In the genomic region with DNA sequence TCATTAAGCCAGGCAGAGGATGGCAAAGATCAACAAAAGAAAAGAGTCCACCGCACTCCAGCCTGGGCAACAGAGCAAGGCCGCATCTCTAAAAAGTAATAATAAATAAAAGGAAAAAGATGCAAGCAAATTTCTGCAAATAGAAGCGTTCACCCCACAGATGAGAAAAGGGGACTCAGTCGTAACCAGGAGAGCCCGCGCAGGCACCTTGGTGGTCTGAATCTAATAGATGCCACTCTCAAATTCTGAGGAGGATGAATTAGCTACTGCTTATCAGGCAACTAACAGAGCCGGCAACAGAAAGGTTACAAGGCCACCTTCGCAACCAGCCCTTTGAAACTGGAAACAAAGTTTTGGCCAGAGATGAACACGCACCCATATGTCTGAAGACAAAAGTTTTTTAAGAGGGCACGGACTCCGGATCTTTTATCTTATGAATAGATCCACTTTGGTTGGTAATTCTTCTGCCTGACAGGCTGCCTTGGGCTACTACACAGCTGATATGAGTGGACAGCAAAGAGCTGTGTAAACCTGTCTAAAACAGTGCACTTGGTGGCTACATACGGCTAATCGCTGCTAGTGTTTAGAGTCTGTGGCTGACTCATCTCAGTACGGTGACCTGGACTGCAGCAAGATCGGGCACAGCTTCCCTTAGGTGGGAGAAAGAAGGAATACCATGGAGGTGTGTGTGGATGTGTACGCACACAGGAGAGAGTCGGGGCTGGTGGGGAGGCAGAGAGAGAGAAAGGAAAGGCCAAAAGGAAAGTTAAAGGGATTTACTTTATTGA, we compare ENCODE assay signal across 28 cellular contexts. TPM values are rescaled to one million over a fixed set of nuclear protein-coding genes. Genes with fewer than 3 reads are reported as not detected.
DNase-seq lines count a peak whose midpoint lies in the region; ATAC-seq and TF ChIP-seq lines count a peak whose summit lies in the region.
"Had no signal": no experiment of that assay in that cellular context is flagged by ENCODE, and none has a peak within 500 bp of the region (broad histone marks: within the 10 kb centered on the region; RNA-seq: fewer than 3 reads in every experiment).

No MANE protein-coding gene starts in this region.

- no peak overlapping the region for H3K56ac ChIP-seq in IMR-90 (ENCODE audit: extremely low read depth, insufficient read depth, low read length)

- peaks cover 7% of the 10 kb centered on the region for H3K27me3 Mint-ChIP-seq in nephron progenitor cell (ENCODE audit: low read depth, poor library complexity)
- H3K27me3 Mint-ChIP-seq in activated CD4-positive, alpha-beta T cell treated with anti-CD3 and anti-CD28 coated beads, Interleukin-2, amount 10 ng/mL, durations not matched to agents 7 days and 5 days = no peaks in the 10 kb centered on the region
- H3K27me3 Mint-ChIP-seq: activated B cell treated with CpG ODN at 0.5 μM for 24 hours; activated naive CD4-positive, alpha-beta T cell treated with anti-CD3 and anti-CD28 coated beads, Interleukin-2, amount 50 U/mL, for 24 hours; activated T-helper 17 cell treated with anti-CD3 and anti-CD28 coated beads, Interleukin-2, amount 50 U/mL, for 72 hours; effector memory CD8-positive, alpha-beta T cell had no signal

- H3K4ac ChIP-seq in IMR-90 (ENCODE audit: low read depth, low read length) = no peak overlapping the region

- TF ChIP-seq RAD21 in IMR-90 (IDR thresholded peaks at IDR 0.05; ENCODE audit: low read length) = no peak

- H3K4me3 ChIP-seq in IMR-90 (ENCODE audit: insufficient read depth, low read depth, low read length) (no peak overlapping the region), tibial artery (no peak overlapping the region)
- H3K4me3 ChIP-seq: BLaER1, coronary artery, esophagus squamous epithelium, transverse colon had no signal

- H3K9ac ChIP-seq in IMR-90 (ENCODE audit: low read depth, low read length) = no peak overlapping the region
- H3K9ac ChIP-seq: BLaER1 had no signal

- TF ChIP-seq CTCF in IMR-90 (conservative IDR thresholded peaks at IDR 0.05; ENCODE audit: low read depth, low read length) (no peak), nephron progenitor cell (IDR thresholded peaks at IDR 0.05) (no peak), tibial artery (IDR thresholded peaks at IDR 0.05) (no peak)

- H3K4me1 ChIP-seq in IMR-90 (ENCODE audit: control insufficient read depth, insufficient read depth, low read length) (no peaks in the 10 kb centered on the region), tibial artery (no peaks in the 10 kb centered on the region)
- H3K4me1 ChIP-seq: BLaER1, esophagus squamous epithelium, transverse colon had no signal

- H3K18ac ChIP-seq in IMR-90 (ENCODE audit: low read depth, low read length) = no peak overlapping the region

- H3K79me1 ChIP-seq in IMR-90 (ENCODE audit: low read depth in 1 of 2, low read length in 2 of 2) = no peaks in the 10 kb centered on the region

- WGBS in IMR-90 (ENCODE audit: extremely low coverage in 2 of 2, insufficient read length in 1 of 2), 2 experiments = 43% methylated on average over 4 of the region's 17 CpGs; no CpG with 5 or more reads in 1 of the 2 experiments

- H3K36me3 Mint-ChIP-seq in nephron progenitor cell (ENCODE audit: low read depth) = no peaks in the 10 kb centered on the region
- peaks cover 8% of the 10 kb centered on the region for H3K36me3 Mint-ChIP-seq in activated CD4-positive, alpha-beta T cell treated with anti-CD3 and anti-CD28 coated beads, Interleukin-2, amount 10 ng/mL, durations not matched to agents 7 days and 5 days (ENCODE audit: low read depth)
- H3K36me3 Mint-ChIP-seq: natural killer cell had no signal

- no peak overlapping the region for H2BK15ac ChIP-seq in IMR-90 (ENCODE audit: low read depth, low read length)

- peak; percentile 22 for DNase-seq in ELF-1 (ENCODE audit: low read depth, low spot score)
- peak; percentile 49 for DNase-seq in IMR-90
- peak; percentile 37 for DNase-seq in dermis blood vessel endothelial cell
- no peak for DNase-seq in nephron progenitor cell
- DNase-seq in tibial artery = no peak
- DNase-seq in NAMALWA (ENCODE audit: low spot score) = no peak
- no peak for DNase-seq in activated CD4-positive, alpha-beta T cell treated with anti-CD3 and anti-CD28 coated beads, Interleukin-2, amount 10 ng/mL, durations not matched to agents 7 days and 5 days
- DNase-seq: activated B cell treated with CpG ODN at 0.5 μM for 24 hours; activated CD4-positive, alpha-beta T cell treated with anti-CD3 and anti-CD28 coated beads, Interleukin-2, amount 50 U/mL, for 48 hours; activated CD8-positive, alpha-beta memory T cell treated with anti-CD3 and anti-CD28 coated beads, Interleukin-2, amount 50 U/mL, for 48 hours; amygdala; effector memory CD8-positive, alpha-beta T cell; esophagus squamous epithelium; GDM1; HCEC 1CT; hippocampal formation; Karpas-422; natural killer cell; NCI-H446 treated with DMSO at 0.1 percent for 48 hours; NCI-H82; right cardiac atrium; stimulated activated CD4-positive, alpha-beta T cell treated with anti-CD3 and anti-CD28 coated beads, Interleukin-2, amount 100 ng/mL, for 48 hours; SW 1271; transverse colon had no signal

- POLR2A ChIA-PET in IMR-90 (lab: Charles Lee; ENCODE audit: unreplicated experiment) = interaction anchor here (0.6 kb wide), 1 partner anchor 79 kb away, joined by 6 read pairs; no protein-coding TSS in a partner anchor
- POLR2A ChIA-PET in activated CD4-positive, alpha-beta T cell treated with anti-CD3 and anti-CD28 coated beads, Interleukin-2, amount 10 ng/mL, durations not matched to agents 7 days and 5 days (lab: Charles Lee) = interaction anchor here (0.6 kb wide), 1 partner anchor 13 kb away, joined by 4 read pairs; no protein-coding TSS in a partner anchor

- H3K9me3 ChIP-seq in IMR-90 (ENCODE audit: control insufficient read depth, insufficient read depth, low read length) = no peaks in the 10 kb centered on the region
- H3K9me3 ChIP-seq in tibial artery = no peaks in the 10 kb centered on the region
- H3K9me3 ChIP-seq: BLaER1, esophagus squamous epithelium, transverse colon had no signal

- 0 out of 2 replicates have a peak, but pooled peaks cover 5% of the 10 kb centered on the region for H3K9me1 ChIP-seq in IMR-90 (ENCODE audit: insufficient read depth, low read length)

- no peak overlapping the region for H3K14ac ChIP-seq in IMR-90 (replicated peaks; ENCODE audit: low read depth, low read length)

- H3K27ac Mint-ChIP-seq in nephron progenitor cell = peak overlapping the region; percentile 64
- H3K27ac Mint-ChIP-seq in activated CD4-positive, alpha-beta T cell treated with anti-CD3 and anti-CD28 coated beads, Interleukin-2, amount 10 ng/mL, durations not matched to agents 7 days and 5 days = no peak overlapping the region
- H3K27ac Mint-ChIP-seq: activated B cell treated with CpG ODN at 0.5 μM for 24 hours; activated naive CD4-positive, alpha-beta T cell treated with anti-CD3 and anti-CD28 coated beads, Interleukin-2, amount 50 U/mL, for 24 hours; activated T-helper 17 cell treated with anti-CD3 and anti-CD28 coated beads, Interleukin-2, amount 50 U/mL, for 72 hours; effector memory CD8-positive, alpha-beta T cell; natural killer cell had no signal

- H2AFZ ChIP-seq in IMR-90 (replicated peaks; ENCODE audit: low read length, poor library complexity) = peak overlapping the region; percentile 74

- no peak overlapping the region for H3K23ac ChIP-seq in IMR-90 (ENCODE audit: low read depth, low read length)

- 0 out of 2 replicates have a peak, but pooled peaks have one; percentile 48 for ATAC-seq in IMR-90 (ENCODE audit: low read depth)
- ATAC-seq: activated T-helper 17 cell treated with anti-CD3 and anti-CD28 coated beads, Interleukin-2, amount 50 U/mL, for 72 hours; effector memory CD8-positive, alpha-beta T cell; natural killer cell; right cardiac atrium had no signal

- no peak overlapping the region for H3K27ac ChIP-seq in IMR-90 (ENCODE audit: insufficient read depth, low read length)
- no peak overlapping the region for H3K27ac ChIP-seq in tibial artery
- H3K27ac ChIP-seq: BLaER1, coronary artery, esophagus squamous epithelium, transverse colon had no signal

- in situ Hi-C loops in IMR-90 (cut with MboI; ENCODE audit: low sequenced_read_pairs) = no loop called here

- H3K27me3 ChIP-seq in IMR-90 (ENCODE audit: control insufficient read depth, insufficient read depth, low read length) (0 out of 2 replicates have a peak, but pooled peaks cover 2% of the 10 kb centered on the region), tibial artery (no peaks in the 10 kb centered on the region)
- H3K27me3 ChIP-seq: BLaER1, esophagus squamous epithelium, transverse colon had no signal

- dilution Hi-C loops in IMR-90 (cut with HindIII; ENCODE audit: low sequenced_read_pairs, unreplicated experiment) = no loop called here

- H3K36me3 ChIP-seq in IMR-90 (ENCODE audit: control insufficient read depth, insufficient read depth, low read length) = no peaks in the 10 kb centered on the region
- peaks cover 0 to 7% (median 0%) of the 10 kb centered on the region in 3 donors for H3K36me3 ChIP-seq in tibial artery
- H3K36me3 ChIP-seq: BLaER1, esophagus squamous epithelium, transverse colon had no signal

- H2AK5ac ChIP-seq in IMR-90 (ENCODE audit: low read depth, low read length) = no peak overlapping the region

- intact Hi-C loops in IMR-90 (cut with micrococcal nuclease) = no loop called here
- intact Hi-C loops in tibial artery (cut with DNase I; ENCODE audit: low total_unique reads) = no loop called here

- no peak overlapping the region for H2BK120ac ChIP-seq in IMR-90 (ENCODE audit: low read depth, low read length)

- H2BK20ac ChIP-seq in IMR-90 (ENCODE audit: low read depth, low read length) = 0 out of 2 replicates have a peak overlapping the region, but pooled peaks have one; percentile 25

- H2AK9ac ChIP-seq in IMR-90 (replicated peaks; ENCODE audit: low read depth, low read length, poor library complexity) = no peak overlapping the region

- H4K8ac ChIP-seq in IMR-90 (ENCODE audit: low read depth in 2 of 2, low read length in 2 of 2) = no peak overlapping the region

- no peak overlapping the region for H2BK5ac ChIP-seq in IMR-90 (ENCODE audit: low read depth, low read length, poor library complexity, severe bottlenecking)

- no peak overlapping the region for H3K4me3 Mint-ChIP-seq in nephron progenitor cell
- H3K4me3 Mint-ChIP-seq in activated CD4-positive, alpha-beta T cell treated with anti-CD3 and anti-CD28 coated beads, Interleukin-2, amount 10 ng/mL, durations not matched to agents 7 days and 5 days = no peak overlapping the region
- H3K4me3 Mint-ChIP-seq: activated B cell treated with CpG ODN at 0.5 μM for 24 hours; activated naive CD4-positive, alpha-beta T cell treated with anti-CD3 and anti-CD28 coated beads, Interleukin-2, amount 50 U/mL, for 24 hours; activated T-helper 17 cell treated with anti-CD3 and anti-CD28 coated beads, Interleukin-2, amount 50 U/mL, for 72 hours; effector memory CD8-positive, alpha-beta T cell; natural killer cell had no signal

- no peak overlapping the region for H4K5ac ChIP-seq in IMR-90 (ENCODE audit: low read depth, low read length)

- BruUV-seq in IMR-90 (replicated peaks; lab: Mats Ljungman, UMichigan) = no TSS peak

- no peaks in the 10 kb centered on the region for H4K20me1 ChIP-seq in IMR-90 (ENCODE audit: insufficient read depth, low read length)
- H4K20me1 ChIP-seq: BLaER1 had no signal

- H4K91ac ChIP-seq in IMR-90 (ENCODE audit: insufficient read depth, low read depth, low read length) = no peak overlapping the region

- H3K9me3 Mint-ChIP-seq in nephron progenitor cell = no peaks in the 10 kb centered on the region
- no peaks in the 10 kb centered on the region for H3K9me3 Mint-ChIP-seq in activated CD4-positive, alpha-beta T cell treated with anti-CD3 and anti-CD28 coated beads, Interleukin-2, amount 10 ng/mL, durations not matched to agents 7 days and 5 days
- H3K9me3 Mint-ChIP-seq: activated B cell treated with CpG ODN at 0.5 μM for 24 hours; activated naive CD4-positive, alpha-beta T cell treated with anti-CD3 and anti-CD28 coated beads, Interleukin-2, amount 50 U/mL, for 24 hours; activated T-helper 17 cell treated with anti-CD3 and anti-CD28 coated beads, Interleukin-2, amount 50 U/mL, for 72 hours; effector memory CD8-positive, alpha-beta T cell; natural killer cell had no signal

- no peak for TF ChIP-seq POLR2A in IMR-90 (IDR thresholded peaks at IDR 0.05; ENCODE audit: low read depth, low read length)

- no peak overlapping the region for H3K4me2 ChIP-seq in IMR-90 (ENCODE audit: low read depth, low read length)
- H3K4me2 ChIP-seq: BLaER1 had no signal

- CTCF ChIA-PET in IMR-90 (lab: Yijun Ruan, JAX) = interaction anchor here (0.6 kb wide), 1 partner anchor 25 kb away, joined by 4 read pairs; no protein-coding TSS in a partner anchor
- CTCF ChIA-PET in activated CD4-positive, alpha-beta T cell treated with anti-CD3 and anti-CD28 coated beads, Interleukin-2, amount 10 ng/mL, durations not matched to agents 7 days and 5 days (lab: Charles Lee) = interaction anchor here (0.6 to 1.5 kb wide), 2 partner anchors 13 to 100 kb away, joined by 5 to 7 read pairs; no protein-coding TSS in a partner anchor

- peaks cover 25% of the 10 kb centered on the region for H3K4me1 Mint-ChIP-seq in nephron progenitor cell
- peaks cover 2% of the 10 kb centered on the region for H3K4me1 Mint-ChIP-seq in activated CD4-positive, alpha-beta T cell treated with anti-CD3 and anti-CD28 coated beads, Interleukin-2, amount 10 ng/mL, durations not matched to agents 7 days and 5 days
- H3K4me1 Mint-ChIP-seq: activated B cell treated with CpG ODN at 0.5 μM for 24 hours; activated naive CD4-positive, alpha-beta T cell treated with anti-CD3 and anti-CD28 coated beads, Interleukin-2, amount 50 U/mL, for 24 hours; activated T-helper 17 cell treated with anti-CD3 and anti-CD28 coated beads, Interleukin-2, amount 50 U/mL, for 72 hours; natural killer cell had no signal

RNA-seq across cellular contexts. Expression of gene TTC7B, which starts 32.9 kb away (rescaled TPM):
- total RNA-seq in IMR-90 (2012; rRNA removed) = 16.1 and 18.1 TPM in 2 replicates
- polyA plus RNA-seq in IMR-90 (2012; rRNA removed) = 35.3 and 42.6 TPM in 2 replicates
- polyA plus RNA-seq in IMR-90 (2012; cell fraction: cytosol; rRNA removed) = 26.9 and 28.3 TPM in 2 replicates
- polyA plus RNA-seq in IMR-90 (2012; cell fraction: nucleus; rRNA removed; ENCODE audit: low replicate concordance) = 30.5 and 31.5 TPM in 2 replicates
- total RNA-seq in dermis blood vessel endothelial cell = 37.1 and 63.3 TPM in 2 replicates
- total RNA-seq in activated CD4-positive, alpha-beta T cell treated with anti-CD3 and anti-CD28 coated beads, Interleukin-2, amount 10 ng/mL, durations not matched to agents 7 days and 5 days = 1 to 10 TPM; 2.7 to 2.9 TPM

Comparison
In these comparisons a context has a peak if more than half of its experiments do, and no peak if none do; other contexts are left out.
1. DNase-seq: peak in ELF-1 (single experiment), IMR-90 (single experiment) and dermis blood vessel endothelial cell (single experiment); none in nephron progenitor cell (single experiment), tibial artery (0 of 2), NAMALWA (single experiment) and activated CD4-positive, alpha-beta T cell treated with anti-CD3 and anti-CD28 coated beads, Interleukin-2, amount 10 ng/mL, durations not matched to agents 7 days and 5 days (single experiment).